ENCODE assay signal across 12 cellular contexts in the genomic region with DNA sequence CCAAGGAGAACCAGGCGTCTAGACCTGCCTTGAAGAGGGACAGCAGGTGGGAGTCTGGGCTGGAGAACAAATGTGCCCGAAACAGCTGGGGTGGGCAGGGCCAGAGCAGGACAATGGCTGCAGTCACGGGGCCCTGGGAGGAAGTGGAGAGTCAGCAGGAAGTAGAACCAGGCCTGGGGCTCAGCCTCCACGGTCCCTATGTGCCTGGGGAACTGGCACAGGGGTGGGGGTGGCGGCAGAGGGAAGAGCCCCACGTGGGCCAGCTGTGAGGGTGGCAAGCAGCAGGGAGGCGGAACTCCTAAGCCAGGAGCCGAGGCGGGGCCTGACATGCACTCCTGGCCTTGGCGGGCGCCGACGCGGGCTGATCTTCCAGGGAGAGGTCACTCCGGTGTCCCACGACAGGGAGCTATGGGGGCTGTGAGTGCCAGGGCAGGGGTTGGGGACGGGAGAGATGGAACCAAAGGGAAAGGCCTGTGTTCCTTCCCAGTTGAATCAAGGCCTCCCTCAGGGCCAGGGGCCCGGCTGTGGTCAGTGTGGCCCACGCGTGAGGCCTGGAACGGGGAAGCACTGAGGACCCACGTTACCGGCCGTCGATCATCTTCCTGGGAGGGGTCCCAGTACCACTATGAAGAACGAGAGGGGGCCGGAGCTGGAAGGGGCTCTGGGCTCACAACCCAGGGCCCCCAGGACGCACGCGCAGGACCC. TPM values are rescaled to one million over a fixed set of nuclear protein-coding genes. Genes with fewer than 3 reads are reported as not detected.
DNase-seq lines count a peak whose midpoint lies in the region; TF ChIP-seq lines count a peak whose summit lies in the region.
"Had no signal": no experiment of that assay in that cellular context is flagged by ENCODE, and none has a peak within 500 bp of the region (broad histone marks: within the 10 kb centered on the region; RNA-seq: fewer than 3 reads in every experiment).

No MANE protein-coding gene starts in this region.

- H3K27ac ChIP-seq in right atrium auricular region: peak overlapping the region; percentile 71 to 76
- H3K27ac ChIP-seq: C4-2B, KMS-11, VCaP had no signal

- no peaks in the 10 kb centered on the region for H3K27me3 Mint-ChIP-seq in activated T-helper 1 cell treated with anti-CD3 and anti-CD28 coated beads, Interleukin-12 subunit alpha, Interleukin-12 subunit beta, Interleukin-2, Interleukin-4 antibody, amounts not matched to agents 30 ng/mL and 10 ng/mL and 1 ng/mL, durations not matched to agents 14 hours and 24 hours and 36 hours (ENCODE audit: insufficient read depth)

- H3K9me3 Mint-ChIP-seq in activated T-helper 1 cell treated with anti-CD3 and anti-CD28 coated beads, Interleukin-12 subunit alpha, Interleukin-12 subunit beta, Interleukin-2, Interleukin-4 antibody, amounts not matched to agents 30 ng/mL and 10 ng/mL and 1 ng/mL, durations not matched to agents 14 hours and 24 hours and 36 hours: no peaks in the 10 kb centered on the region

- H3K4me3 ChIP-seq in right atrium auricular region: no peak overlapping the region

- no peaks in the 10 kb centered on the region for H3K27me3 ChIP-seq in right atrium auricular region

- H3K36me3 Mint-ChIP-seq in activated T-helper 1 cell treated with anti-CD3 and anti-CD28 coated beads, Interleukin-12 subunit alpha, Interleukin-12 subunit beta, Interleukin-2, Interleukin-4 antibody, amounts not matched to agents 30 ng/mL and 10 ng/mL and 1 ng/mL, durations not matched to agents 14 hours and 24 hours and 36 hours (ENCODE audit: low read depth): peaks cover 12% of the 10 kb centered on the region

- no peaks in the 10 kb centered on the region for H3K36me3 ChIP-seq in right atrium auricular region

- TF ChIP-seq CTCF in right atrium auricular region (IDR thresholded peaks at IDR 0.05): no peak

- no peak overlapping the region for H3K4me3 Mint-ChIP-seq in activated T-helper 1 cell treated with anti-CD3 and anti-CD28 coated beads, Interleukin-12 subunit alpha, Interleukin-12 subunit beta, Interleukin-2, Interleukin-4 antibody, amounts not matched to agents 30 ng/mL and 10 ng/mL and 1 ng/mL, durations not matched to agents 14 hours and 24 hours and 36 hours

- H3K9me3 ChIP-seq in right atrium auricular region: no peaks in the 10 kb centered on the region

- intact Hi-C loops in activated T-helper 1 cell treated with anti-CD3 and anti-CD28 coated beads, Interleukin-12 subunit alpha, Interleukin-12 subunit beta, Interleukin-2, Interleukin-4 antibody, amounts not matched to agents 30 ng/mL and 10 ng/mL and 1 ng/mL, durations not matched to agents 14 hours and 24 hours and 36 hours (cut with micrococcal nuclease): no loop called here

- no peaks in the 10 kb centered on the region for H3K4me1 Mint-ChIP-seq in activated T-helper 1 cell treated with anti-CD3 and anti-CD28 coated beads, Interleukin-12 subunit alpha, Interleukin-12 subunit beta, Interleukin-2, Interleukin-4 antibody, amounts not matched to agents 30 ng/mL and 10 ng/mL and 1 ng/mL, durations not matched to agents 14 hours and 24 hours and 36 hours (ENCODE audit: low read depth)

- DNase-seq in COLO668 (lab: John Stamatoyannopoulos, UW; ENCODE audit: unreplicated experiment) (peak; percentile 66), amygdala (lab: John Stamatoyannopoulos, UW) (peak in 41 of 56 donors; percentile 15 to 73 (median 49)), right atrium auricular region (ENCODE audit: low spot score) (peak; percentile 79), pons (ENCODE audit: low spot score) (peak; percentile 77), T-helper 2 cell (no peak), NCI-H2029 treated with DMSO at 0.1 percent for 48 hours (lab: John Stamatoyannopoulos, UW) (no peak)
- DNase-seq in activated effector memory CD4-positive, alpha-beta T cell treated with Interleukin-2 at 50 U/mL for 16 hours: no peak
- no peak for DNase-seq in activated T-helper 1 cell treated with anti-CD3 and anti-CD28 coated beads, Interleukin-12 subunit alpha, Interleukin-12 subunit beta, Interleukin-2, Interleukin-4 antibody, amounts not matched to agents 30 ng/mL and 10 ng/mL and 1 ng/mL, durations not matched to agents 14 hours and 24 hours and 36 hours (ENCODE audit: low spot score)
- DNase-seq: effector memory CD4-positive, alpha-beta T cell had no signal

- peaks cover 0 to 55% of the 10 kb centered on the region in 2 donors for H3K4me1 ChIP-seq in right atrium auricular region

- H3K27ac Mint-ChIP-seq in activated T-helper 1 cell treated with anti-CD3 and anti-CD28 coated beads, Interleukin-12 subunit alpha, Interleukin-12 subunit beta, Interleukin-2, Interleukin-4 antibody, amounts not matched to agents 30 ng/mL and 10 ng/mL and 1 ng/mL, durations not matched to agents 14 hours and 24 hours and 36 hours: no peak overlapping the region

RNA-seq across cellular contexts. Expression of gene TIMM22, which starts 42.7 kb away (rescaled TPM):
- 10 to 100 TPM; 14.8 to 15.4 TPM for total RNA-seq in right atrium auricular region
- total RNA-seq in activated T-helper 1 cell treated with anti-CD3 and anti-CD28 coated beads, Interleukin-12 subunit alpha, Interleukin-12 subunit beta, Interleukin-2, Interleukin-4 antibody, amounts not matched to agents 30 ng/mL and 10 ng/mL and 1 ng/mL, durations not matched to agents 14 hours and 24 hours and 36 hours: 14.6 and 17.3 TPM in 2 replicates

Comparison
In these comparisons a context has a peak if more than half of its experiments do, and no peak if none do; other contexts are left out.
1. DNase-seq: peak in COLO668 (single experiment), amygdala (41 of 56), right atrium auricular region (single experiment) and pons (single experiment); none in T-helper 2 cell (0 of 5), activated effector memory CD4-positive, alpha-beta T cell treated with Interleukin-2 at 50 U/mL for 16 hours (single experiment), activated T-helper 1 cell treated with anti-CD3 and anti-CD28 coated beads, Interleukin-12 subunit alpha, Interleukin-12 subunit beta, Interleukin-2, Interleukin-4 antibody, amounts not matched to agents 30 ng/mL and 10 ng/mL and 1 ng/mL, durations not matched to agents 14 hours and 24 hours and 36 hours (single experiment) and NCI-H2029 treated with DMSO at 0.1 percent for 48 hours (single experiment).